Comparison of ENCODE assay signal across 17 cellular contexts in the genomic region with DNA sequence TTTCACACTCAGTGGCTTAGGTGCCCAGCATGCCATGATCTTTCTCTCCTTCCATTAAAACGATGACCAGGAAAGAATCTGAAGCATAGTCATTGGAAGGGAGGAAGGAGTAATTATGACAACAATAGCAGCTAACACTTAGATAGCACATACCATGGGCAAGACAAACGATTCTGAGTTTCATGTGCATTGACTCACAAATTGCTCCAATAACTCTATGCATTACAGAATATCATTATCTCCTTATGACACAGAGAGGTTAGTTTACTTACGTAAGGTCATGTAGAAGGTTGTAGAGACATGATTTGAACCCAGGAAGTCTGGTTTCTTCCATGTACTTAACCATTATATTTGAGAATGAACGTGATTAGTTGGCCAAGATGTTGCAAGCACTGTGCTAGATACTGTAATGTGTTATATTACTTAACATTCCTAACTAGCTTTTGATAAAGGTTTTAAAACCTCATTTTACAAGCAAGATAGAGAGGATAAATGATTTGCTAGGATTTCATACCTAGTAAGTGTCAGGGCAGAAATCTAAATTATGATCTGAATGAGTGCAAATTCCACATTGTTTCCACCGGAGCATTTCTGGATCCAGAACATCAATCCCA.
DNase-seq lines count a peak whose midpoint lies in the region; ATAC-seq and TF ChIP-seq lines count a peak whose summit lies in the region.
"Had no signal": no experiment of that assay in that cellular context is flagged by ENCODE, and none has a peak within 500 bp of the region (broad histone marks: within the 10 kb centered on the region; RNA-seq: fewer than 3 reads in every experiment).

No MANE protein-coding gene starts in this region.

- H3K27ac ChIP-seq in mammary epithelial cell (ENCODE audit: insufficient read depth, low read depth, low read length) (no peak overlapping the region), breast epithelium (peak overlapping the region in 1 of 2 donors; percentile 65), esophagus squamous epithelium (peak overlapping the region in 3 of 4 donors; percentile 48 to 54 (median 50)), muscle layer of duodenum (ENCODE audit: low read length) (peak overlapping the region; percentile 41), transverse colon (peak overlapping the region; percentile 41 to 80 (median 56))
- H3K27ac ChIP-seq: 22Rv1, C4-2B had no signal

- CTCF ChIA-PET in mammary epithelial cell (lab: Charles Lee; ENCODE audit: low non-redundant PET): no interaction called here

- TF ChIP-seq CTCF in mammary epithelial cell (conservative IDR thresholded peaks at IDR 0.05 in 1 of 2, IDR thresholded peaks at IDR 0.05 in 1 of 2; ENCODE audit: extremely low read depth in 1 of 2, insufficient read depth in 1 of 2, low read depth in 1 of 2, low read length in 2 of 2) (no peak), breast epithelium (IDR thresholded peaks at IDR 0.05) (no peak), esophagus squamous epithelium (IDR thresholded peaks at IDR 0.05) (no peak), transverse colon (IDR thresholded peaks at IDR 0.05) (peak in 1 of 5 experiments; percentile 35)

- H3K9me3 ChIP-seq in mammary epithelial cell (replicated peaks; ENCODE audit: insufficient read depth, low read length) (no peaks in the 10 kb centered on the region), breast epithelium (no peaks in the 10 kb centered on the region), esophagus squamous epithelium (no peaks in the 10 kb centered on the region), muscle layer of duodenum (ENCODE audit: control insufficient read depth in 1 of 2, low read length in 2 of 2) (no peaks in the 10 kb centered on the region), transverse colon (no peaks in the 10 kb centered on the region)

- no peaks in the 10 kb centered on the region for H3K36me3 ChIP-seq in mammary epithelial cell (ENCODE audit: insufficient read depth, low read length)
- H3K36me3 ChIP-seq in breast epithelium: no peaks in the 10 kb centered on the region
- H3K36me3 ChIP-seq in esophagus squamous epithelium: no peaks in the 10 kb centered on the region
- no peaks in the 10 kb centered on the region for H3K36me3 ChIP-seq in muscle layer of duodenum (ENCODE audit: control insufficient read depth in 1 of 2, insufficient read depth in 2 of 2, low read length in 2 of 2)
- no peaks in the 10 kb centered on the region for H3K36me3 ChIP-seq in transverse colon

- H3K4me3 ChIP-seq in mammary epithelial cell (replicated peaks in 1 of 3; ENCODE audit: insufficient read depth in 1 of 3, low read depth in 2 of 3, low read length in 3 of 3): no peak overlapping the region
- H3K4me3 ChIP-seq in breast epithelium: no peak overlapping the region
- H3K4me3 ChIP-seq in esophagus squamous epithelium: no peak overlapping the region
- no peak overlapping the region for H3K4me3 ChIP-seq in muscle layer of duodenum (ENCODE audit: low read depth in 1 of 2, low read length in 2 of 2)
- no peak overlapping the region for H3K4me3 ChIP-seq in transverse colon
- H3K4me3 ChIP-seq: skin epidermis had no signal

- in situ Hi-C loops in mammary epithelial cell (cut with MboI; ENCODE audit: low sequenced_read_pairs in 2 of 2) (no loop called here), transverse colon (cut with MboI; ENCODE audit: low pct_ligation_motif_present in 1 of 4, low pct_unique_long_range_greater_than_20kb in 1 of 4, low sequenced_read_pairs in 3 of 4) (loop anchor here in 2 of 4 donors (10.0 to 25.0 kb wide), 2 partner anchors 77 to 506 kb away; no protein-coding TSS in a partner anchor)

- ATAC-seq in GM19395 (IDR thresholded peaks at IDR 0.05; ENCODE audit: unreplicated experiment): no peak
- no peak for ATAC-seq in HG03469 (IDR thresholded peaks at IDR 0.05; ENCODE audit: unreplicated experiment)
- ATAC-seq: activated CD4-positive, alpha-beta T cell treated with anti-CD3 and anti-CD28 coated beads for 36 hours; PC-3 had no signal

- TF ChIP-seq POLR2A in breast epithelium (IDR thresholded peaks at IDR 0.05) (no peak), esophagus squamous epithelium (IDR thresholded peaks at IDR 0.05) (no peak), transverse colon (IDR thresholded peaks at IDR 0.05) (no peak)

- WGBS in mammary epithelial cell (ENCODE audit: low coverage, missing lambda C conversion rate): 47% methylated on average over 5 of the region's 5 CpGs
- WGBS in esophagus squamous epithelium, 2 donors: 46 to 53% methylated on average over 5 of the region's 5 CpGs
- WGBS in transverse colon (ENCODE audit: low coverage in 1 of 2), 2 donors: 42 to 51% methylated on average over 4 to 5 of the region's 5 CpGs

- H4K20me1 ChIP-seq in mammary epithelial cell (ENCODE audit: insufficient read depth, low read length): no peaks in the 10 kb centered on the region

- DNase-seq in mammary epithelial cell: peak; percentile 32
- DNase-seq in breast epithelium (ENCODE audit: low spot score in 2 of 2): no peak
- no peak for DNase-seq in esophagus squamous epithelium (lab: John Stamatoyannopoulos, UW)
- DNase-seq in transverse colon: no peak
- no peak for DNase-seq in globus pallidus (ENCODE audit: low spot score)
- DNase-seq: activated CD4-positive, alpha-beta T cell treated with anti-CD3 and anti-CD28 coated beads for 36 hours; activated CD8-positive, alpha-beta memory T cell treated with anti-CD3 and anti-CD28 coated beads, Interleukin-2, amount 50 U/mL, for 4 hours; activated naive CD4-positive, alpha-beta T cell; DMS153; NCI-H1105; PC-3 had no signal

- intact Hi-C loops in mammary epithelial cell (cut with micrococcal nuclease) (no loop called here), breast epithelium (cut with DNase I; ENCODE audit: low total_unique reads) (no loop called here), esophagus squamous epithelium (cut with DNase I) (no loop called here), transverse colon (cut with DNase I; ENCODE audit: low total_unique reads) (loop anchor here (10.0 kb wide), 1 partner anchor 213 kb away; a partner anchor contains a TSS)

- H3K79me2 ChIP-seq in mammary epithelial cell (ENCODE audit: insufficient read depth, low read length): no peaks in the 10 kb centered on the region

- no TSS peak for BruUV-seq in mammary epithelial cell (replicated peaks; lab: Mats Ljungman, UMichigan)

- no peak for TF ChIP-seq EP300 in transverse colon (IDR thresholded peaks at IDR 0.05; ENCODE audit: low read depth)

- H3K27me3 ChIP-seq in mammary epithelial cell (ENCODE audit: insufficient read depth, low read length) (no peaks in the 10 kb centered on the region), breast epithelium (no peaks in the 10 kb centered on the region), esophagus squamous epithelium (peaks cover 0 to 5% (median 0%) of the 10 kb centered on the region in 4 donors), muscle layer of duodenum (ENCODE audit: low read depth, low read length) (no peaks in the 10 kb centered on the region), transverse colon (no peaks in the 10 kb centered on the region)

- H3K4me2 ChIP-seq in mammary epithelial cell (ENCODE audit: insufficient read depth, low read depth, low read length): no peak overlapping the region

- dilution Hi-C loops in mammary epithelial cell (cut with HindIII; ENCODE audit: low sequenced_read_pairs): no loop called here

- H2AFZ ChIP-seq in mammary epithelial cell (ENCODE audit: low read depth, low read length): no peak overlapping the region

- H3K9ac ChIP-seq in mammary epithelial cell (ENCODE audit: insufficient read depth, low read length): no peak overlapping the region

- H3K4me1 ChIP-seq in mammary epithelial cell (ENCODE audit: insufficient read depth, low read length) (peaks cover 28% of the 10 kb centered on the region), breast epithelium (no peaks in the 10 kb centered on the region), esophagus squamous epithelium (peaks cover 0 to 15% (median 15%) of the 10 kb centered on the region in 3 donors), muscle layer of duodenum (ENCODE audit: control insufficient read depth in 1 of 2, insufficient read depth in 2 of 2, low read length in 2 of 2) (peaks cover 6 to 9% of the 10 kb centered on the region in 2 donors), transverse colon (peaks cover 6 to 86% (median 43%) of the 10 kb centered on the region in 4 donors)
